1 cellular context compared by ENCODE assay signal in the genomic region with DNA sequence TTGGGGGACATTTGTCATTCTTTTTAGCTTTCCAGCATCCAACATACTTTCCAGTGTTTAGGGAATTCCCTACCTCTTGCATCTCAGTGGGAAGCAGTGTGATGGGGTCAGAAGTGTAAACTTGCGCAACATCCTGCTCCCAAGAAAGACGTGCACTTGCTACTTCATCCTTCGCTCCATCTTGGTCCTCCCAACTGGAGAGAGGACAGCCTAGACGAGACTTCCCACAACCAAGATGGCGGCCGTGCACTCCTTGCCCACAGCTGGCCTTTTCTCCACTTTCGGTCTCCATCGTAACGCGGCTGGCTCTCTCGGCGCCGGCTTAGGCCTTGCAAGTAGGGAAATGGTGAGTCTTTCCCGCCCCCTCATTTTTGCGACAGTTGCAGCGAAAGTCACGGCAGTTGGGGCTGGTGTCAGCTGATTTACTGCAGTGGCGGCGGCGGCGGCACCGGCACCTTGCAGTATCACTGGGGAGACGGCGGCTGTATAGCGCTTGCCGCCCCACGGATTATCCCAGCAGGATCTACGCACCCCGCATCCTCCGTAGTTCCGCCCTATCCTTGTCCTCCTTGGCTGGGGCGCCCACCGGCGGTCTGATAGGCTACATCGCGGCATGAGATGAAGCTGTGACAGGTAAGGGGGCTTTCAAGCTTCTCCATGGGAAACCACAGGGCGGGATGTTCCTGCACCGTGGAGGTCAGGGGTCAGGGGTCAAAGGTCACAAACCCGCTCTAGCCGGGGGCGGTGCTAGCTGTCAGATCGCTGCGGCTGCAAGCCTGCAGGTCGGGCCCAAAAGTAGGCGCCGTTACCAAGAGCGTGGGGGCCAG.
A peak's percentile ranks its signal among the peaks of the same experiment; 100 is the strongest.
TF ChIP-seq lines count a peak whose summit lies in the region.

A gene (plus strand): TSS at position 416 of the 827 bp plus-strand sequence. CDS start 21,157 bp downstream, outside the sequence.

TF ChIP-seq in HepG2, 621 proteins besides CTCF, POLR2A, EP300 and RAD21 (continued from another document and continues in another):
- TF ChIP-seq ZIK1 (CRISPR knock-in tag; IDR thresholded peaks at IDR 0.05; ENCODE audit: borderline replicate concordance, low read depth) (peak; percentile 51; the same call in 1 of the 2 replicates), HNRNPK (IDR thresholded peaks at IDR 0.05; ENCODE audit: low read depth, low read length, poor library complexity, severe bottlenecking) (no peak), ZFP62 (CRISPR knock-in tag; IDR thresholded peaks at IDR 0.05) (no peak), ZNF337 (CRISPR knock-in tag; IDR thresholded peaks at IDR 0.05; ENCODE audit: borderline replicate concordance, low read depth) (peak; percentile 71; the same call in 1 of the 2 replicates), SIX1 (CRISPR knock-in tag; IDR thresholded peaks at IDR 0.05; ENCODE audit: borderline replicate concordance) (no peak; the same call in 1 of the 2 replicates), KDM5B (CRISPR knock-in tag; IDR thresholded peaks at IDR 0.05; ENCODE audit: borderline replicate concordance) (peak; percentile 52; the same call in 1 of the 2 replicates), ZNF577 (CRISPR knock-in tag; IDR thresholded peaks at IDR 0.05; ENCODE audit: borderline replicate concordance, low read depth) (no peak), SMYD3 (CRISPR knock-in tag; IDR thresholded peaks at IDR 0.05) (no peak), SIN3A (IDR thresholded peaks at IDR 0.05; ENCODE audit: borderline replicate concordance, low read depth, low read length) (peak; percentile 3; the same call in 1 of the 2 replicates), XBP1 (CRISPR knock-in tag; IDR thresholded peaks at IDR 0.05) (no peak), ZFP1 (CRISPR knock-in tag; IDR thresholded peaks at IDR 0.05) (0 out of 2 replicates have a peak, but pooled peaks have one; percentile 21), NFRKB (IDR thresholded peaks at IDR 0.05) (no peak), ZC3H13 (CRISPR knock-in tag; IDR thresholded peaks at IDR 0.05) (peak; percentile 78; the same call in 1 of the 2 replicates), ELF1 (CRISPR knock-in tag; IDR thresholded peaks at IDR 0.05) (peak; percentile 72; the same call in 1 of the 2 replicates), ERF (CRISPR knock-in tag; IDR thresholded peaks at IDR 0.05) (peak; percentile 29; the same call in 1 of the 2 replicates), ZNF570 (CRISPR knock-in tag; IDR thresholded peaks at IDR 0.05; ENCODE audit: borderline replicate concordance) (no peak), ARNT (IDR thresholded peaks at IDR 0.05) (no peak), ZNF331 (CRISPR knock-in tag; IDR thresholded peaks at IDR 0.05) (peak; percentile 43; the same call in 1 of the 2 replicates), CHCHD3 (CRISPR knock-in tag; IDR thresholded peaks at IDR 0.05) (no peak), MAZ (IDR thresholded peaks at IDR 0.05; ENCODE audit: borderline replicate concordance, low read depth, low read length) (no peak), MAZ (CRISPR knock-in tag; IDR thresholded peaks at IDR 0.05; ENCODE audit: low read depth) (no peak; the same call in 1 of the 2 replicates), PITX1 (CRISPR knock-in tag; IDR thresholded peaks at IDR 0.05) (peak; percentile 80), TBP (CRISPR knock-in tag; IDR thresholded peaks at IDR 0.05) (no peak), ZNF761 (CRISPR knock-in tag; conservative IDR thresholded peaks at IDR 0.05) (peak; percentile 58; the same call in 1 of the 2 replicates), HNRNPL (IDR thresholded peaks at IDR 0.05; ENCODE audit: low read depth, low read length) (no peak), ZNF20 (CRISPR knock-in tag; IDR thresholded peaks at IDR 0.05) (no peak)
- TF ChIP-seq, protein P1, sequence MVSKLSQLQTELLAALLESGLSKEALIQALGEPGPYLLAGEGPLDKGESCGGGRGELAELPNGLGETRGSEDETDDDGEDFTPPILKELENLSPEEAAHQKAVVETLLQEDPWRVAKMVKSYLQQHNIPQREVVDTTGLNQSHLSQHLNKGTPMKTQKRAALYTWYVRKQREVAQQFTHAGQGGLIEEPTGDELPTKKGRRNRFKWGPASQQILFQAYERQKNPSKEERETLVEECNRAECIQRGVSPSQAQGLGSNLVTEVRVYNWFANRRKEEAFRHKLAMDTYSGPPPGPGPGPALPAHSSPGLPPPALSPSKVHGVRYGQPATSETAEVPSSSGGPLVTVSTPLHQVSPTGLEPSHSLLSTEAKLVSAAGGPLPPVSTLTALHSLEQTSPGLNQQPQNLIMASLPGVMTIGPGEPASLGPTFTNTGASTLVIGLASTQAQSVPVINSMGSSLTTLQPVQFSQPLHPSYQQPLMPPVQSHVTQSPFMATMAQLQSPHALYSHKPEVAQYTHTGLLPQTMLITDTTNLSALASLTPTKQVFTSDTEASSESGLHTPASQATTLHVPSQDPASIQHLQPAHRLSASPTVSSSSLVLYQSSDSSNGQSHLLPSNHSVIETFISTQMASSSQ (IDR thresholded peaks at IDR 0.05; ENCODE audit: low read depth), result peak; percentile 32; the same call in 1 of the 2 replicates
- TF ChIP-seq, protein P1 (CRISPR knock-in tag; IDR thresholded peaks at IDR 0.05; ENCODE audit: borderline replicate concordance), result peak; percentile 69; the same call in 1 of the 2 replicates
- TF ChIP-seq, protein P2, sequence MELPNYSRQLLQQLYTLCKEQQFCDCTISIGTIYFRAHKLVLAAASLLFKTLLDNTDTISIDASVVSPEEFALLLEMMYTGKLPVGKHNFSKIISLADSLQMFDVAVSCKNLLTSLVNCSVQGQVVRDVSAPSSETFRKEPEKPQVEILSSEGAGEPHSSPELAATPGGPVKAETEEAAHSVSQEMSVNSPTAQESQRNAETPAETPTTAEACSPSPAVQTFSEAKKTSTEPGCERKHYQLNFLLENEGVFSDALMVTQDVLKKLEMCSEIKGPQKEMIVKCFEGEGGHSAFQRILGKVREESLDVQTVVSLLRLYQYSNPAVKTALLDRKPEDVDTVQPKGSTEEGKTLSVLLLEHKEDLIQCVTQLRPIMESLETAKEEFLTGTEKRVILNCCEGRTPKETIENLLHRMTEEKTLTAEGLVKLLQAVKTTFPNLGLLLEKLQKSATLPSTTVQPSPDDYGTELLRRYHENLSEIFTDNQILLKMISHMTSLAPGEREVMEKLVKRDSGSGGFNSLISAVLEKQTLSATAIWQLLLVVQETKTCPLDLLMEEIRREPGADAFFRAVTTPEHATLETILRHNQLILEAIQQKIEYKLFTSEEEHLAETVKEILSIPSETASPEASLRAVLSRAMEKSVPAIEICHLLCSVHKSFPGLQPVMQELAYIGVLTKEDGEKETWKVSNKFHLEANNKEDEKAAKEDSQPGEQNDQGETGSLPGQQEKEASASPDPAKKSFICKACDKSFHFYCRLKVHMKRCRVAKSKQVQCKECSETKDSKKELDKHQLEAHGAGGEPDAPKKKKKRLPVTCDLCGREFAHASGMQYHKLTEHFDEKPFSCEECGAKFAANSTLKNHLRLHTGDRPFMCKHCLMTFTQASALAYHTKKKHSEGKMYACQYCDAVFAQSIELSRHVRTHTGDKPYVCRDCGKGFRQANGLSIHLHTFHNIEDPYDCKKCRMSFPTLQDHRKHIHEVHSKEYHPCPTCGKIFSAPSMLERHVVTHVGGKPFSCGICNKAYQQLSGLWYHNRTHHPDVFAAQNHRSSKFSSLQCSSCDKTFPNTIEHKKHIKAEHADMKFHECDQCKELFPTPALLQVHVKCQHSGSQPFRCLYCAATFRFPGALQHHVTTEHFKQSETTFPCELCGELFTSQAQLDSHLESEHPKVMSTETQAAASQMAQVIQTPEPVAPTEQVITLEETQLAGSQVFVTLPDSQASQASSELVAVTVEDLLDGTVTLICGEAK (IDR thresholded peaks at IDR 0.05), result no peak
- TF ChIP-seq, protein P2 (CRISPR knock-in tag; IDR thresholded peaks at IDR 0.05), result no peak; the same call in 1 of the 2 replicates
- TF ChIP-seq, protein P3, sequence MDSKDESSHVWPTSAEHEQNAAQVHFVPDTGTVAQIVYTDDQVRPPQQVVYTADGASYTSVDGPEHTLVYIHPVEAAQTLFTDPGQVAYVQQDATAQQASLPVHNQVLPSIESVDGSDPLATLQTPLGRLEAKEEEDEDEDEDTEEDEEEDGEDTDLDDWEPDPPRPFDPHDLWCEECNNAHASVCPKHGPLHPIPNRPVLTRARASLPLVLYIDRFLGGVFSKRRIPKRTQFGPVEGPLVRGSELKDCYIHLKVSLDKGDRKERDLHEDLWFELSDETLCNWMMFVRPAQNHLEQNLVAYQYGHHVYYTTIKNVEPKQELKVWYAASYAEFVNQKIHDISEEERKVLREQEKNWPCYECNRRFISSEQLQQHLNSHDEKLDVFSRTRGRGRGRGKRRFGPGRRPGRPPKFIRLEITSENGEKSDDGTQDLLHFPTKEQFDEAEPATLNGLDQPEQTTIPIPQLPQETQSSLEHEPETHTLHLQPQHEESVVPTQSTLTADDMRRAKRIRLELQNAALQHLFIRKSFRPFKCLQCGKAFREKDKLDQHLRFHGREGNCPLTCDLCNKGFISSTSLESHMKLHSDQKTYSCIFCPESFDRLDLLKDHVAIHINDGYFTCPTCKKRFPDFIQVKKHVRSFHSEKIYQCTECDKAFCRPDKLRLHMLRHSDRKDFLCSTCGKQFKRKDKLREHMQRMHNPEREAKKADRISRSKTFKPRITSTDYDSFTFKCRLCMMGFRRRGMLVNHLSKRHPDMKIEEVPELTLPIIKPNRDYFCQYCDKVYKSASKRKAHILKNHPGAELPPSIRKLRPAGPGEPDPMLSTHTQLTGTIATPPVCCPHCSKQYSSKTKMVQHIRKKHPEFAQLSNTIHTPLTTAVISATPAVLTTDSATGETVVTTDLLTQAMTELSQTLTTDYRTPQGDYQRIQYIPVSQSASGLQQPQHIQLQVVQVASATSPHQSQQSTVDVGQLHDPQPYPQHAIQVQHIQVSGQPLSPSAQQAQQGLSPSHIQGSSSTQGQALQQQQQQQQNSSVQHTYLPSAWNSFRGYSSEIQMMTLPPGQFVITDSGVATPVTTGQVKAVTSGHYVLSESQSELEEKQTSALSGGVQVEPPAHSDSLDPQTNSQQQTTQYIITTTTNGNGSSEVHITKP (CRISPR knock-in tag; IDR thresholded peaks at IDR 0.05; ENCODE audit: low read depth), result no peak
- TF ChIP-seq, protein P4, sequence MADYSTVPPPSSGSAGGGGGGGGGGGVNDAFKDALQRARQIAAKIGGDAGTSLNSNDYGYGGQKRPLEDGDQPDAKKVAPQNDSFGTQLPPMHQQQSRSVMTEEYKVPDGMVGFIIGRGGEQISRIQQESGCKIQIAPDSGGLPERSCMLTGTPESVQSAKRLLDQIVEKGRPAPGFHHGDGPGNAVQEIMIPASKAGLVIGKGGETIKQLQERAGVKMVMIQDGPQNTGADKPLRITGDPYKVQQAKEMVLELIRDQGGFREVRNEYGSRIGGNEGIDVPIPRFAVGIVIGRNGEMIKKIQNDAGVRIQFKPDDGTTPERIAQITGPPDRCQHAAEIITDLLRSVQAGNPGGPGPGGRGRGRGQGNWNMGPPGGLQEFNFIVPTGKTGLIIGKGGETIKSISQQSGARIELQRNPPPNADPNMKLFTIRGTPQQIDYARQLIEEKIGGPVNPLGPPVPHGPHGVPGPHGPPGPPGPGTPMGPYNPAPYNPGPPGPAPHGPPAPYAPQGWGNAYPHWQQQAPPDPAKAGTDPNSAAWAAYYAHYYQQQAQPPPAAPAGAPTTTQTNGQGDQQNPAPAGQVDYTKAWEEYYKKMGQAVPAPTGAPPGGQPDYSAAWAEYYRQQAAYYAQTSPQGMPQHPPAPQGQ (CRISPR knock-in tag; IDR thresholded peaks at IDR 0.05; ENCODE audit: borderline replicate concordance), result no peak
- TF ChIP-seq, protein P5, sequence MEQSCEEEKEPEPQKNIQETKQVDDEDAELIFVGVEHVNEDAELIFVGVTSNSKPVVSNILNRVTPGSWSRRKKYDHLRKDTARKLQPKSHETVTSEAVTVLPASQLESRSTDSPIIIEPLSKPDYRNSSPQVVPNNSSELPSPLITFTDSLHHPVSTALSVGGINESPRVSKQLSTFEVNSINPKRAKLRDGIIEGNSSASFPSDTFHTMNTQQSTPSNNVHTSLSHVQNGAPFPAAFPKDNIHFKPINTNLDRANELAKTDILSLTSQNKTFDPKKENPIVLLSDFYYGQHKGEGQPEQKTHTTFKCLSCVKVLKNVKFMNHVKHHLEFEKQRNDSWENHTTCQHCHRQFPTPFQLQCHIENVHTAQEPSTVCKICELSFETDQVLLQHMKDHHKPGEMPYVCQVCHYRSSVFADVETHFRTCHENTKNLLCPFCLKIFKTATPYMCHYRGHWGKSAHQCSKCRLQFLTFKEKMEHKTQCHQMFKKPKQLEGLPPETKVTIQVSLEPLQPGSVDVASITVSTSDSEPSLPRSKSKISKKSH (CRISPR knock-in tag; IDR thresholded peaks at IDR 0.05; ENCODE audit: borderline replicate concordance), result peak; percentile 94
